Comparison of ENCODE assay signal across 22 cellular contexts in genomic region chr15:85464471-85464870, GRCh38.
"Had no signal": no experiment of that assay in that cellular context is flagged by ENCODE, and none has a peak within 500 bp of the region (broad histone marks: within the 10 kb centered on the region; RNA-seq: fewer than 3 reads in every experiment).

No MANE protein-coding gene starts in this region.

- H3K4me1 ChIP-seq: colonic mucosa had no signal

- H3K9me3 ChIP-seq: ascending aorta, colonic mucosa, mucosa of descending colon, testis, upper lobe of left lung had no signal

- H3K4me3 Mint-ChIP-seq: activated CD8-positive, alpha-beta T cell treated with anti-CD3 and anti-CD28 coated beads for 36 hours; activated T-cell treated with anti-CD3 and anti-CD28 coated beads, Interleukin-2, amount 50 U/mL, for 4 hours; immature natural killer cell; WTC11 had no signal

- H3K27ac Mint-ChIP-seq: immature natural killer cell had no signal

- H3K36me3 ChIP-seq: ascending aorta, colonic mucosa, upper lobe of left lung had no signal

- H3K9me3 Mint-ChIP-seq: activated CD8-positive, alpha-beta T cell treated with anti-CD3 and anti-CD28 coated beads for 36 hours; immature natural killer cell; stimulated activated naive CD8-positive, alpha-beta T cell treated with anti-CD3 and anti-CD28 coated beads, Interleukin-15, amount 100 ng/mL, for 72 hours had no signal

- ATAC-seq: activated CD8-positive, alpha-beta T cell treated with anti-CD3 and anti-CD28 coated beads for 36 hours; activated T-cell treated with anti-CD3 and anti-CD28 coated beads, Interleukin-2, amount 50 U/mL, for 4 hours; foreskin keratinocyte; mucosa of descending colon; naive thymus-derived CD4-positive, alpha-beta T cell; stimulated activated naive CD8-positive, alpha-beta T cell treated with anti-CD3 and anti-CD28 coated beads, Interleukin-15, amount 100 ng/mL, for 72 hours had no signal

- H3K27me3 Mint-ChIP-seq: activated CD8-positive, alpha-beta T cell treated with anti-CD3 and anti-CD28 coated beads for 36 hours; activated naive CD8-positive, alpha-beta T cell treated with anti-CD3 and anti-CD28 coated beads, Interleukin-2, amount 10 ng/mL, durations not matched to agents 7 days and 5 days; naive thymus-derived CD4-positive, alpha-beta T cell; stimulated activated naive CD8-positive, alpha-beta T cell treated with anti-CD3 and anti-CD28 coated beads, Interleukin-15, amount 100 ng/mL, for 72 hours had no signal

- H3K36me3 Mint-ChIP-seq: immature natural killer cell had no signal

- H3K27me3 ChIP-seq: ascending aorta, colonic mucosa, foreskin keratinocyte, SJCRH30, testis, upper lobe of left lung had no signal

- H3K4me3 ChIP-seq: ascending aorta, colonic mucosa, mucosa of descending colon, SJCRH30, skin epidermis, testis, upper lobe of left lung had no signal

- DNase-seq: activated CD4-positive, alpha-beta T cell treated with anti-CD3 and anti-CD28 coated beads for 4 hours; activated CD8-positive, alpha-beta T cell treated with anti-CD3 and anti-CD28 coated beads for 36 hours; activated gamma-delta T cell treated with Interleukin-2 at 50 U/mL for 16 hours; activated naive CD8-positive, alpha-beta T cell treated with anti-CD3 and anti-CD28 coated beads, Interleukin-2, amount 10 ng/mL, durations not matched to agents 7 days and 5 days; activated T-cell treated with anti-CD3 and anti-CD28 coated beads, Interleukin-2, amount 50 U/mL, for 4 hours; caudate nucleus; colonic mucosa; effector CD8-positive, alpha-beta T cell; foreskin keratinocyte; immature natural killer cell; mucosa of descending colon; naive thymus-derived CD4-positive, alpha-beta T cell; occipital lobe; SJCRH30; stimulated activated CD4-positive, alpha-beta T cell treated with anti-CD3 and anti-CD28 coated beads, Interleukin-4, amount 100 ng/mL, for 24 hours; stimulated activated naive CD8-positive, alpha-beta T cell treated with anti-CD3 and anti-CD28 coated beads, Interleukin-15, amount 100 ng/mL, for 72 hours; T-helper 2 cell; testis; upper lobe of left lung had no signal

- H3K27ac ChIP-seq: ascending aorta, colonic mucosa, foreskin keratinocyte, SJCRH30, testis, upper lobe of left lung had no signal
